ENCODE assay signal across 8 cellular contexts in genomic region chr2:109794074-109794737, GRCh38. TPM values are rescaled to one million over a fixed set of nuclear protein-coding genes. Genes with fewer than 3 reads are reported as not detected.
DNase-seq lines count a peak whose midpoint lies in the region; ATAC-seq and TF ChIP-seq lines count a peak whose summit lies in the region.
"Not testable (repeated sequence)": the region's sequence is repeated elsewhere in the genome, so short reads cannot be mapped to it uniquely, and the experiment has no call there.

Gene RGPD5, plus strand, starts transcription at chr2:109794305. Its CDS starts 161 bp downstream, at chr2:109794466.

- ATAC-seq in GM18861 (IDR thresholded peaks at IDR 0.05; ENCODE audit: unreplicated experiment) (peak; percentile 93), GM21619 (IDR thresholded peaks at IDR 0.05; ENCODE audit: unreplicated experiment) (peak; percentile 96), HG03064 (IDR thresholded peaks at IDR 0.05; ENCODE audit: low read depth, unreplicated experiment) (peak; percentile 96), Right ventricle myocardium superior (ENCODE audit: poor library complexity) (peak; percentile 99), thoracic aorta (ENCODE audit: insufficient number of reproducible peaks, low FRiP score, low read depth) (peak; percentile 93)
- peak; percentile 100 for ATAC-seq in natural killer cell treated with Interleukin-12 subunit alpha and Interleukin-12 subunit beta and Interleukin-15 and Interleukin-18, amount 100 ng/mL, for 72 hours

- not testable (repeated sequence) for H3K36me3 ChIP-seq in Peyer's patch; adrenal gland (replicated peaks in 1 of 2); thoracic aorta

- not testable (repeated sequence) for H3K4me3 ChIP-seq in Peyer's patch, adrenal gland, thoracic aorta

- not testable (repeated sequence) for H3K4me3 Mint-ChIP-seq in natural killer cell treated with Interleukin-12 subunit alpha and Interleukin-12 subunit beta and Interleukin-15 and Interleukin-18, amount 100 ng/mL, for 72 hours

- H3K27ac ChIP-seq in Peyer's patch, adrenal gland, thoracic aorta: not testable (repeated sequence)

- intact Hi-C loops in adrenal gland (cut with DNase I); Right ventricle myocardium superior (cut with DNase I): not testable (repeated sequence)

- not testable (repeated sequence) for H3K4me1 Mint-ChIP-seq in natural killer cell treated with Interleukin-12 subunit alpha and Interleukin-12 subunit beta and Interleukin-15 and Interleukin-18, amount 100 ng/mL, for 72 hours (ENCODE audit: low read depth in 2 of 2)

- WGBS in adrenal gland, 4 donors: 1% methylated on average over 18 of the region's 77 CpGs; no CpG with 5 or more reads in 3 of the 4 donors

- not testable (repeated sequence) for H3K9me3 Mint-ChIP-seq in natural killer cell treated with Interleukin-12 subunit alpha and Interleukin-12 subunit beta and Interleukin-15 and Interleukin-18, amount 100 ng/mL, for 72 hours

- not testable (repeated sequence) for TF ChIP-seq CTCF in Peyer's patch (IDR thresholded peaks at IDR 0.05); adrenal gland (IDR thresholded peaks at IDR 0.05); thoracic aorta (IDR thresholded peaks at IDR 0.05)

- H3K4me1 ChIP-seq in Peyer's patch; adrenal gland (replicated peaks in 1 of 2); thoracic aorta (ENCODE audit: control insufficient read depth in 1 of 2, low read depth in 2 of 2): not testable (repeated sequence)

- H3K9me3 ChIP-seq in Peyer's patch; adrenal gland (replicated peaks in 1 of 3); thoracic aorta: not testable (repeated sequence)

- DNase-seq in Peyer's patch; adrenal gland; Right ventricle myocardium superior; natural killer cell treated with Interleukin-12 subunit alpha and Interleukin-12 subunit beta and Interleukin-15 and Interleukin-18, amount 100 ng/mL, for 72 hours (ENCODE audit: low spot score); thoracic aorta (ENCODE audit: low spot score): not testable (repeated sequence)

- H3K27me3 ChIP-seq in Peyer's patch; adrenal gland; thoracic aorta (replicated peaks; ENCODE audit: insufficient read depth): not testable (repeated sequence)

- not testable (repeated sequence) for H3K36me3 Mint-ChIP-seq in natural killer cell treated with Interleukin-12 subunit alpha and Interleukin-12 subunit beta and Interleukin-15 and Interleukin-18, amount 100 ng/mL, for 72 hours

- H3K27me3 Mint-ChIP-seq in natural killer cell treated with Interleukin-12 subunit alpha and Interleukin-12 subunit beta and Interleukin-15 and Interleukin-18, amount 100 ng/mL, for 72 hours: not testable (repeated sequence)

- not testable (repeated sequence) for H3K27ac Mint-ChIP-seq in natural killer cell treated with Interleukin-12 subunit alpha and Interleukin-12 subunit beta and Interleukin-15 and Interleukin-18, amount 100 ng/mL, for 72 hours

- TF ChIP-seq POLR2A in Peyer's patch (IDR thresholded peaks at IDR 0.05); adrenal gland (IDR thresholded peaks at IDR 0.05): not testable (repeated sequence)

RNA-seq across cellular contexts. Expression of gene RGPD5, which starts in this region (rescaled TPM):
- total RNA-seq in Peyer's patch (10 to 100 TPM; 23.1 to 50.1 (median 32.7) TPM), adrenal gland (10 to 100 TPM in 6 of 8 donors, 1 to 10 TPM in 2; 5.1 to 49.7 (median 32.4) TPM), Right ventricle myocardium superior (35.9 TPM), thoracic aorta (100 to 1,000 TPM in 1 of 2 donors, 10 to 100 TPM in 1; 85.5 to 133 TPM)
- 10 to 100 TPM in 2 of 3 donors, 1 to 10 TPM in 1; 8.8 to 16.1 (median 10.5) TPM for polyA plus RNA-seq in adrenal gland
- total RNA-seq in natural killer cell treated with Interleukin-12 subunit alpha and Interleukin-12 subunit beta and Interleukin-15 and Interleukin-18, amount 100 ng/mL, for 72 hours: 10 to 100 TPM; 20.5 to 59.3 TPM
